Comparison of ENCODE assay signal across 21 cellular contexts in genomic region chr17:66850692-66851091, GRCh38. TPM values are rescaled to one million over a fixed set of nuclear protein-coding genes. Genes with fewer than 3 reads are reported as not detected.
DNase-seq lines count a peak whose midpoint lies in the region; ATAC-seq, FAIRE-seq and TF ChIP-seq lines count a peak whose summit lies in the region.
"Had no signal": no experiment of that assay in that cellular context is flagged by ENCODE, and none has a peak within 500 bp of the region (broad histone marks: within the 10 kb centered on the region; RNA-seq: fewer than 3 reads in every experiment).

No MANE protein-coding gene starts in this region.

- H3K9me3 ChIP-seq in BLaER1 (peaks cover 39% of the 10 kb centered on the region), GM12878 (replicated peaks; ENCODE audit: control insufficient read depth, insufficient read depth, low read length) (no peaks in the 10 kb centered on the region)
- H3K9me3 ChIP-seq: BE2C, SK-N-SH had no signal

- RAD21 ChIA-PET in GM12878 (lab: Charles Lee; ENCODE audit: unreplicated experiment) = interaction anchor here (1.0 kb wide), 1 partner anchor 136 kb away, joined by 3 read pairs; no protein-coding TSS in a partner anchor

- no peaks in the 10 kb centered on the region for H3K27me3 ChIP-seq in BLaER1
- no peaks in the 10 kb centered on the region for H3K27me3 ChIP-seq in GM12878 (replicated peaks in 1 of 2; ENCODE audit: control insufficient read depth in 2 of 2, insufficient read depth in 2 of 2, low read length in 1 of 2)
- H3K27me3 ChIP-seq: BE2C had no signal

- no peak for TF ChIP-seq POLR2A in GM12878 (IDR thresholded peaks at IDR 0.05; ENCODE audit: low read depth, low read length)

- TF ChIP-seq RAD21 in GM12878 (IDR thresholded peaks at IDR 0.05; ENCODE audit: insufficient read depth, low read depth, low read length) = no peak

- H3K9ac ChIP-seq in BLaER1 (no peak overlapping the region), GM12878 (ENCODE audit: control insufficient read depth, insufficient read depth, low read length) (no peak overlapping the region)
- H3K9ac ChIP-seq: SK-N-SH had no signal

- no peaks in the 10 kb centered on the region for H3K79me2 ChIP-seq in GM12878 (ENCODE audit: control insufficient read depth, insufficient read depth, low read length)

- SMC1A ChIA-PET in GM12878 (lab: Charles Lee; ENCODE audit: uncharacterized antibody, unreplicated experiment) = interaction anchor here (1.2 kb wide), 1 partner anchor 228 kb away, joined by 3 read pairs; no protein-coding TSS in a partner anchor

- H3K27ac ChIP-seq in BLaER1 (no peak overlapping the region), GM12878 (ENCODE audit: control insufficient read depth, insufficient read depth) (no peak overlapping the region)

- POLR2A ChIA-PET in GM12878 (lab: Charles Lee) = no interaction called here

- CTCF ChIA-PET in GM12878 (lab: Yijun Ruan, JAX) = interaction anchor here (0.6 to 1.2 kb wide), 4 partner anchors 9 to 139 kb away, joined by 3 to 6 read pairs (median 3); no protein-coding TSS in a partner anchor

- no peak overlapping the region for H2AFZ ChIP-seq in GM12878 (ENCODE audit: control insufficient read depth, low read depth, low read length)

- WGBS in GM12878 (ENCODE audit: insufficient coverage, insufficient replicate concordance, low lambda C conversion rate, missing lambda C conversion rate) = 30% methylated on average over 3 of the region's 3 CpGs

- BruUV-seq in GM12878 (replicated peaks; lab: Mats Ljungman, UMichigan) = no TSS peak

- no peak for FAIRE-seq in GM12878 (lab: Jason Lieb, UNC)
- FAIRE-seq: RCC 7860 had no signal

- TF ChIP-seq EP300 in GM12878 (IDR thresholded peaks at IDR 0.05; ENCODE audit: borderline replicate concordance in 1 of 2, control insufficient read depth in 1 of 2, low read depth in 2 of 2, low read length in 2 of 2) = no peak

- peak; percentile 44; the same call in 2 of the 3 replicates for ATAC-seq in GM12878
- no peak for ATAC-seq in GM21825 (IDR thresholded peaks at IDR 0.05; ENCODE audit: unreplicated experiment)
- ATAC-seq in GM19452 (IDR thresholded peaks at IDR 0.05; ENCODE audit: unreplicated experiment) = no peak
- ATAC-seq: T-cell had no signal

- in situ Hi-C loops in GM12878 (cut with MboI) = no loop called here

- TF ChIP-seq CTCF in GM12865 (IDR thresholded peaks at IDR 0.05; ENCODE audit: insufficient read depth, low read depth, low read length, missing control alignments) (no peak), GM12878 (IDR thresholded peaks at IDR 0.05 in 2 of 3, conservative IDR thresholded peaks at IDR 0.05 in 1 of 3; ENCODE audit: control insufficient read depth in 2 of 3, extremely low read depth in 1 of 3, insufficient read depth in 1 of 3, low read depth in 3 of 3, low read length in 3 of 3) (no peak)

- H3K4me3 ChIP-seq in BLaER1 (no peak overlapping the region), GM12865 (ENCODE audit: low read depth, low read length) (no peak overlapping the region), GM12878 (no peak overlapping the region)

- H3K36me3 ChIP-seq in BLaER1 = no peaks in the 10 kb centered on the region
- no peaks in the 10 kb centered on the region for H3K36me3 ChIP-seq in GM12878 (ENCODE audit: control insufficient read depth in 2 of 2, insufficient read depth in 2 of 2, low read length in 1 of 2)
- H3K36me3 ChIP-seq: BE2C had no signal

- no peaks in the 10 kb centered on the region for H4K20me1 ChIP-seq in BLaER1
- H4K20me1 ChIP-seq in GM12878 (ENCODE audit: control insufficient read depth, insufficient read depth) = no peaks in the 10 kb centered on the region

- peak overlapping the region; percentile 5; the same call in 1 of the 2 replicates for H3K4me2 ChIP-seq in BLaER1
- H3K4me2 ChIP-seq in GM12878 (ENCODE audit: control insufficient read depth, insufficient read depth) = no peak overlapping the region
- H3K4me2 ChIP-seq: SK-N-SH had no signal

- DNase-seq in GM12865 (ENCODE audit: low read depth) = peak; percentile 16
- DNase-seq in GM12878 (ENCODE audit: low read depth, low spot score) = no peak
- peak; percentile 43 for DNase-seq in pons (ENCODE audit: low spot score)
- no peak for DNase-seq in stimulated activated CD4-positive, alpha-beta T cell treated with anti-CD3 and anti-CD28 coated beads, Interleukin-2, amount 100 ng/mL, for 48 hours
- DNase-seq: BE2C; CD8-positive, alpha-beta memory T cell; GDM1; H9; NCI-H1105 treated with DMSO at 0.1 percent for 48 hours; NCI-H187; NCI-H82; SHP77; SK-N-SH; T-cell had no signal

- H3K4me1 ChIP-seq in BLaER1 (peaks cover 12% of the 10 kb centered on the region; the same call in 1 of the 2 replicates), GM12878 (ENCODE audit: control insufficient read depth, insufficient read depth, low read length) (no peaks in the 10 kb centered on the region)
- H3K4me1 ChIP-seq: BE2C had no signal

- intact Hi-C loops in GM12878 (cut with micrococcal nuclease; ENCODE audit: unreplicated experiment) = no loop called here

TF ChIP-seq in GM12878, 131 proteins besides CTCF, POLR2A, EP300 and RAD21:
- TF ChIP-seq MEF2B (IDR thresholded peaks at IDR 0.05; ENCODE audit: partially characterized antibody, poor library complexity, severe bottlenecking) = peak; percentile 15
- no peak for TF ChIP-seq ATF3 (IDR thresholded peaks at IDR 0.05; ENCODE audit: borderline replicate concordance, extremely low read depth, low read depth, low read length)
- peak; percentile 66 for TF ChIP-seq SPI1 (IDR thresholded peaks at IDR 0.05; ENCODE audit: borderline replicate concordance, insufficient read depth, low read depth, low read length)

RNA-seq across cellular contexts. Expression of gene CACNG5, which starts 15.8 kb away (rescaled TPM):
- total RNA-seq in GM12878 (2013; cell fraction: nucleolus; rRNA removed) = not detected in 2 replicates
- not detected in 2 replicates for total RNA-seq in GM12878 (2014; rRNA removed)
- not detected in 2 replicates for total RNA-seq in GM12878 (2014; rRNA removed; fragmentation: Illumina TruSeq; extraction: Trizol)
- not detected in 2 replicates for total RNA-seq in GM12878 (2021)
- polyA plus RNA-seq in GM12878 (2011; ENCODE audit: low read depth) = not detected
- polyA plus RNA-seq in GM12878 (2011; rRNA removed) = not detected in 2 replicates
- polyA plus RNA-seq in GM12878 (2011; cell fraction: cytosol; rRNA removed) = not detected in 2 replicates
- polyA plus RNA-seq in GM12878 (2011; cell fraction: nucleus; rRNA removed) = 0.09 TPM in 1 of 2 replicates, not detected in the other
- not detected in 2 replicates for polyA plus RNA-seq in GM12878 (2012)
- polyA plus RNA-seq in GM12878 (2014; fragmentation: Illumina TruSeq; extraction: Trizol) = not detected in 2 replicates
- polyA plus RNA-seq in GM12878 (2014; fragmentation: Nextera tagmentation; extraction: Ambion mirVana) = not detected
- not detected in 2 replicates for polyA plus RNA-seq in GM12878 (2014; rRNA removed)
- not detected for polyA plus RNA-seq in GM12878 (2016; fragmentation: Nextera tagmentation; extraction: Ambion mirVana)
- polyA minus RNA-seq in GM12878 (2011; rRNA and poly(A)+ RNA removed) = not detected in 2 replicates
- not detected in 2 replicates for polyA minus RNA-seq in GM12878 (2011; cell fraction: cytosol; rRNA and poly(A)+ RNA removed)
- polyA minus RNA-seq in GM12878 (2011; cell fraction: nucleus; rRNA and poly(A)+ RNA removed) = not detected in 2 replicates
- total RNA-seq: CD8-positive, alpha-beta memory T cell; MCF 10A; NCI-H460; T-cell had no signal
- polyA plus RNA-seq: AG04450; CD8-positive, alpha-beta memory T cell had no signal

Comparison
In these comparisons a context has a peak if more than half of its experiments do, and no peak if none do; other contexts are left out.
1. DNase-seq: peak in GM12865 (single experiment) and pons (single experiment); none in GM12878 (single experiment) and stimulated activated CD4-positive, alpha-beta T cell treated with anti-CD3 and anti-CD28 coated beads, Interleukin-2, amount 100 ng/mL, for 48 hours (0 of 2).